24 cellular contexts compared by ENCODE assay signal in genomic region chr4:26896636-26897035, GRCh38. TPM values are rescaled to one million over a fixed set of nuclear protein-coding genes. Genes with fewer than 3 reads are reported as not detected.
DNase-seq lines count a peak whose midpoint lies in the region; TF ChIP-seq lines count a peak whose summit lies in the region.
"Had no signal": no experiment of that assay in that cellular context is flagged by ENCODE, and none has a peak within 500 bp of the region (broad histone marks: within the 10 kb centered on the region; RNA-seq: fewer than 3 reads in every experiment).

No MANE protein-coding gene starts in this region.

- H3K4me3 ChIP-seq in stomach = no peak overlapping the region
- H3K4me3 ChIP-seq: cardiac muscle cell, left ventricle myocardium inferior had no signal

- H3K27ac Mint-ChIP-seq in chondrocyte (ENCODE audit: unreplicated experiment) = peak overlapping the region; percentile 20
- no peak overlapping the region for H3K27ac Mint-ChIP-seq in mesothelial cell of epicardium
- H3K27ac Mint-ChIP-seq: activated naive CD4-positive, alpha-beta T cell treated with anti-CD3 and anti-CD28 coated beads, Interleukin-2, amount 50 U/mL, for 24 hours had no signal

- H3K9me3 Mint-ChIP-seq in chondrocyte (ENCODE audit: low read depth) (no peaks in the 10 kb centered on the region), mesothelial cell of epicardium (peaks cover 9% of the 10 kb centered on the region)
- H3K9me3 Mint-ChIP-seq: activated naive CD4-positive, alpha-beta T cell treated with anti-CD3 and anti-CD28 coated beads, Interleukin-2, amount 50 U/mL, for 24 hours; CD8-positive, alpha-beta memory T cell had no signal

- intact Hi-C loops in stomach (cut with DNase I; ENCODE audit: low total_unique reads) = no loop called here

- H3K36me3 ChIP-seq in stomach = no peaks in the 10 kb centered on the region
- H3K36me3 ChIP-seq: cardiac muscle cell, left ventricle myocardium inferior had no signal

- no peaks in the 10 kb centered on the region for H3K9me3 ChIP-seq in stomach
- H3K9me3 ChIP-seq: left ventricle myocardium inferior had no signal

- no peak for TF ChIP-seq EP300 in stomach (IDR thresholded peaks at IDR 0.05)

- DNase-seq in AG08396 (ENCODE audit: low spot score) (peak; percentile 13), HT1080 (ENCODE audit: low read depth) (peak; percentile 47), chondrocyte (ENCODE audit: low spot score) (no peak), hepatic stellate cell (ENCODE audit: low spot score) (peak; percentile 8), stomach (no peak), dedifferentiated amniotic fluid mesenchymal stem cell (ENCODE audit: extremely low spot score) (no peak), mesothelial cell of epicardium (ENCODE audit: low spot score in 2 of 2, unreplicated experiment in 2 of 2) (no peak)
- no peak for DNase-seq in activated CD4-positive, alpha-beta T cell treated with anti-CD3 and anti-CD28 coated beads for 1 hour
- DNase-seq: activated CD4-positive, alpha-beta T cell treated with anti-CD3 and anti-CD28 coated beads, Interleukin-2, amount 50 U/mL, for 48 hours; activated T-cell treated with anti-CD3 and anti-CD28 coated beads, Interleukin-2, amount 50 U/mL, for 4 hours; CD8-positive, alpha-beta memory T cell; DMS79; H7; KBM-7; left ventricle myocardium inferior; NCI-H1092 treated with DMSO at 0.1 percent for 48 hours; NCI-H2081 treated with DMSO at 0.1 percent for 48 hours; NCI-H524 treated with DMSO at 0.1 percent for 48 hours; right cardiac atrium; Right ventricle myocardium superior; stimulated activated naive CD4-positive, alpha-beta T cell treated with Interleukin-2 at 50 U/mL for 16 hours; T-helper 1 cell had no signal

- H3K27me3 ChIP-seq in stomach = no peaks in the 10 kb centered on the region
- H3K27me3 ChIP-seq: cardiac muscle cell had no signal

- TF ChIP-seq POLR2A in stomach (IDR thresholded peaks at IDR 0.05) = no peak

- no peaks in the 10 kb centered on the region for H3K36me3 Mint-ChIP-seq in chondrocyte (ENCODE audit: low read depth)
- H3K36me3 Mint-ChIP-seq in mesothelial cell of epicardium = peaks cover 6% of the 10 kb centered on the region

- TF ChIP-seq CTCF in chondrocyte (IDR thresholded peaks at IDR 0.05) (no peak), stomach (IDR thresholded peaks at IDR 0.05) (no peak), mesothelial cell of epicardium (IDR thresholded peaks at IDR 0.05; ENCODE audit: unreplicated experiment) (no peak)

- no peak overlapping the region for H3K27ac ChIP-seq in stomach
- H3K27ac ChIP-seq: cardiac muscle cell, left ventricle myocardium inferior had no signal

- WGBS in stomach, 5 donors = 56 to 73% (median 63%) methylated on average over 2 of the region's 2 CpGs

- H3K4me1 ChIP-seq in stomach = peaks cover 0 to 32% (median 16%) of the 10 kb centered on the region in 4 donors

- H3K27me3 Mint-ChIP-seq in chondrocyte (ENCODE audit: low read depth) = no peaks in the 10 kb centered on the region
- H3K27me3 Mint-ChIP-seq in mesothelial cell of epicardium (ENCODE audit: low read depth) = no peaks in the 10 kb centered on the region
- H3K27me3 Mint-ChIP-seq: activated naive CD4-positive, alpha-beta T cell treated with anti-CD3 and anti-CD28 coated beads, Interleukin-2, amount 50 U/mL, for 24 hours; CD8-positive, alpha-beta memory T cell had no signal

- H3K4me1 Mint-ChIP-seq in chondrocyte (ENCODE audit: low read depth) = peaks cover 11% of the 10 kb centered on the region
- peaks cover 14% of the 10 kb centered on the region for H3K4me1 Mint-ChIP-seq in mesothelial cell of epicardium

- H3K4me3 Mint-ChIP-seq in chondrocyte (ENCODE audit: unreplicated experiment) (no peak overlapping the region), mesothelial cell of epicardium (no peak overlapping the region)
- H3K4me3 Mint-ChIP-seq: activated naive CD4-positive, alpha-beta T cell treated with anti-CD3 and anti-CD28 coated beads, Interleukin-2, amount 50 U/mL, for 24 hours; activated T-cell treated with anti-CD3 and anti-CD28 coated beads, Interleukin-2, amount 50 U/mL, for 4 hours; CD8-positive, alpha-beta memory T cell had no signal

RNA-seq across cellular contexts. Expression of gene STIM2, which starts 36.0 kb away (rescaled TPM):
- 13.1 and 16.1 TPM in 2 replicates for total RNA-seq in HT1080 (2014; rRNA removed; shearing (Covaris generic))
- polyA plus RNA-seq in HT1080 (2015; cell fraction: cytosol; rRNA removed) = 7.2 and 9.7 TPM in 2 replicates
- polyA plus RNA-seq in HT1080 (2015; cell fraction: nucleus; rRNA removed) = 23.8 and 28.3 TPM in 2 replicates
- 10.8 to 20.8 TPM (median 13.5 TPM) in 3 replicates for total RNA-seq in chondrocyte
- total RNA-seq in stomach = 10 to 100 TPM; 19.8 to 32.7 (median 28.1) TPM
- 1 to 10 TPM; 4.4 to 8.9 (median 6.4) TPM for polyA plus RNA-seq in stomach
- 51.0 to 52.9 TPM (median 52.5 TPM) in 3 replicates for total RNA-seq in mesothelial cell of epicardium

Comparison
In these comparisons a context has a peak if more than half of its experiments do, and no peak if none do; other contexts are left out.
1. DNase-seq: peak in AG08396 (single experiment), HT1080 (single experiment) and hepatic stellate cell (single experiment); none in chondrocyte (single experiment), activated CD4-positive, alpha-beta T cell treated with anti-CD3 and anti-CD28 coated beads for 1 hour (single experiment), stomach (single experiment), dedifferentiated amniotic fluid mesenchymal stem cell (single experiment) and mesothelial cell of epicardium (0 of 2).